ENCODE assay signal across 22 cellular contexts in the genomic region with DNA sequence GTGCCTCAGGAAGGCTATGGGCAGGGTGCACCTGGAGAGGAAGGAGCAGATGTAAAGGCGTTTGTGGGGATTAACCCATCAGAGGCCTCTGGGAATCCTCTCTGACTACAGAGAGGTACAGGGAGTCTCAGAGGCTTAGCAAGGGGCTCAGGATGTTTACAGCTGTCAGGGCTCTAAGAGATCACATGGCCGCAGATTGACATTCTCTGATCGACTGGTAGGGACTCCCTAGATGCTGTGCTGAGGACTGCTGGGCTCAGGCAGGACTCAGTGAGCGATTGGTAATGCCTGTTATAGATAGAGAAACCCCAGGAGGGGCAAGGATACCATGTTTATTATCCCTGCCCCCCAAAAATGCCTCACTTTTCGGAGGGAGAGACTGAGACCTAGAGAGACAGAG.
A peak's percentile ranks its signal among the peaks of the same experiment; 100 is the strongest.
DNase-seq lines count a peak whose midpoint lies in the region; ATAC-seq, FAIRE-seq and TF ChIP-seq lines count a peak whose summit lies in the region.
"Had no signal": no experiment of that assay in that cellular context is flagged by ENCODE, and none has a peak within 500 bp of the region (broad histone marks: within the 10 kb centered on the region; RNA-seq: fewer than 3 reads in every experiment).

No MANE protein-coding gene starts in this region.

- peak; percentile 24 for FAIRE-seq in H1 (lab: Jason Lieb, UNC)
- FAIRE-seq: islet of Langerhans had no signal

- no peaks in the 10 kb centered on the region for H3K36me3 ChIP-seq in H7 (replicated peaks; ENCODE audit: control insufficient read depth, insufficient read depth, low read length)
- H3K36me3 ChIP-seq in H1 (ENCODE audit: control insufficient read depth in 2 of 4, insufficient read depth in 4 of 4, low read length in 3 of 4) = no peaks in the 10 kb centered on the region
- no peaks in the 10 kb centered on the region for H3K36me3 ChIP-seq in HAP-1 (replicated peaks)
- H3K36me3 ChIP-seq: brain microvascular endothelial cell, SJSA1, thoracic aorta had no signal

- no peak overlapping the region for H3K4me2 ChIP-seq in H1 (ENCODE audit: insufficient read depth in 1 of 2, low read depth in 2 of 2, low read length in 2 of 2)

- no peak overlapping the region for H3K9ac ChIP-seq in H1 (replicated peaks in 1 of 4; ENCODE audit: extremely low read depth in 1 of 4, low read depth in 3 of 4, low read length in 3 of 4)

- no peaks in the 10 kb centered on the region for H3K79me2 ChIP-seq in H1 (ENCODE audit: control insufficient read depth in 1 of 2, insufficient read depth in 2 of 2, low read length in 2 of 2)

- no peak overlapping the region for H2AFZ ChIP-seq in H1 (ENCODE audit: low read length)

- no peak for TF ChIP-seq EP300 in H1 (IDR thresholded peaks at IDR 0.05; ENCODE audit: borderline replicate concordance in 1 of 2, low read depth in 2 of 2, low read length in 2 of 2)

- no peaks in the 10 kb centered on the region for H4K20me1 ChIP-seq in H1 (replicated peaks in 1 of 2; ENCODE audit: control insufficient read depth in 1 of 2, insufficient read depth in 2 of 2, low read length in 2 of 2)

- no peaks in the 10 kb centered on the region for H3K9me3 ChIP-seq in H1 (ENCODE audit: insufficient read depth in 2 of 2, low read depth in 1 of 2, low read length in 1 of 2)
- H3K9me3 ChIP-seq in HAP-1 = no peaks in the 10 kb centered on the region
- H3K9me3 ChIP-seq: SJSA1, thoracic aorta had no signal

- no peak overlapping the region for H3K4me3 Mint-ChIP-seq in stimulated activated memory B cell treated with anti-CD40 and anti-IgM and Interleukin-4, amounts not matched to agents 10 μg/mL and 1 μg/mL and 100 μg/mL, for 72 hours
- H3K4me3 Mint-ChIP-seq: CD8-positive, alpha-beta memory T cell; dendritic cell treated with granulocyte-macrophage colony-stimulating factor and Interleukin-4, amounts not matched to agents 40 ng/mL and 50 ng/mL, for 4 days; T-helper 1 cell treated with Interleukin-12 subunit alpha and Interleukin-12 subunit beta and Interleukin-4 antibody, amounts not matched to agents 30 μg/mL and 1 μg/mL, for 36 hours had no signal

- H3K14ac ChIP-seq in H1 (ENCODE audit: insufficient read length) = no peak overlapping the region

- H3K9me3 Mint-ChIP-seq in stimulated activated memory B cell treated with anti-CD40 and anti-IgM and Interleukin-4, amounts not matched to agents 10 μg/mL and 1 μg/mL and 100 μg/mL, for 72 hours = no peaks in the 10 kb centered on the region
- H3K9me3 Mint-ChIP-seq: CD8-positive, alpha-beta memory T cell; dendritic cell treated with granulocyte-macrophage colony-stimulating factor and Interleukin-4, amounts not matched to agents 40 ng/mL and 50 ng/mL, for 4 days; T-helper 1 cell treated with Interleukin-12 subunit alpha and Interleukin-12 subunit beta and Interleukin-4 antibody, amounts not matched to agents 30 μg/mL and 1 μg/mL, for 36 hours had no signal

- CTCF ChIA-PET in H1 (lab: Charles Lee; ENCODE audit: partially characterized antibody) = interaction anchor here (0.8 to 35.0 kb wide), 7 partner anchors 8 to 194 kb away, joined by 3 to 721 read pairs (median 5); no protein-coding TSS in a partner anchor

- no peak for TF ChIP-seq CTCF in H1 (IDR thresholded peaks at IDR 0.05; ENCODE audit: control extremely low read depth in 1 of 3, insufficient read depth in 1 of 3, low read depth in 1 of 3, low read length in 3 of 3)

- no peaks in the 10 kb centered on the region for H3K79me1 ChIP-seq in H1 (ENCODE audit: low read depth, low read length)

- no peak overlapping the region for H2BK20ac ChIP-seq in H1 (ENCODE audit: low read length)

- H3K27me3 ChIP-seq in H7 (ENCODE audit: control insufficient read depth, insufficient read depth, low read length) (no peaks in the 10 kb centered on the region), H1 (replicated peaks in 1 of 4; ENCODE audit: control insufficient read depth in 3 of 4, extremely low read depth in 1 of 4, insufficient read depth in 3 of 4, low read length in 3 of 4) (no peaks in the 10 kb centered on the region; a peak in 1 of 7 replicates), HAP-1 (ENCODE audit: low read depth) (no peaks in the 10 kb centered on the region)
- H3K27me3 ChIP-seq: brain microvascular endothelial cell, SJSA1 had no signal

- H4K91ac ChIP-seq in H1 (replicated peaks; ENCODE audit: insufficient read length, low read length) = no peak overlapping the region

- no peaks in the 10 kb centered on the region for H3K23me2 ChIP-seq in H1 (ENCODE audit: low read depth, low read length)

- WGBS in H1 (ENCODE audit: extremely low coverage in 1 of 2, insufficient coverage in 1 of 2, insufficient read length in 1 of 2, insufficient replicate concordance in 2 of 2, low coverage in 1 of 2, low lambda C conversion rate in 2 of 2, missing lambda C conversion rate in 1 of 2), 2 experiments = 78% methylated on average over 5 of the region's 5 CpGs; no CpG with 5 or more reads in 1 of the 2 experiments

- no peak overlapping the region for H2BK15ac ChIP-seq in H1 (ENCODE audit: low read length)

- H3K56ac ChIP-seq in H1 (replicated peaks; ENCODE audit: insufficient read length, low read depth, low read length) = no peak overlapping the region

- H2AK5ac ChIP-seq in H1 (ENCODE audit: low read depth, low read length) = no peak overlapping the region

- no peak overlapping the region for H2BK120ac ChIP-seq in H1 (replicated peaks; ENCODE audit: low read depth, low read length)

- 0 out of 2 replicates have a peak overlapping the region, but pooled peaks have one; percentile 31 for H4K8ac ChIP-seq in H1 (ENCODE audit: extremely low read depth, insufficient read depth, low read length)

- H2BK12ac ChIP-seq in H1 (ENCODE audit: low read depth, low read length) = no peak overlapping the region

- no peak for ATAC-seq in HG03139 (IDR thresholded peaks at IDR 0.05; ENCODE audit: unreplicated experiment)
- ATAC-seq in stimulated activated memory B cell treated with anti-CD40 and anti-IgM and Interleukin-4, amounts not matched to agents 10 μg/mL and 1 μg/mL and 100 μg/mL, for 72 hours = no peak
- ATAC-seq: Panc1, right cardiac atrium had no signal

- no peak overlapping the region for H3K27ac ChIP-seq in H1 (ENCODE audit: low read depth, low read length)
- H3K27ac ChIP-seq: brain microvascular endothelial cell, SJSA1, thoracic aorta had no signal

- no peak for TF ChIP-seq RAD21 in H1 (IDR thresholded peaks at IDR 0.05 in 1 of 2, conservative IDR thresholded peaks at IDR 0.05 in 1 of 2; ENCODE audit: low read depth in 2 of 2, low read length in 2 of 2)

- in situ Hi-C loops in HAP-1 (cut with MboI; ENCODE audit: low sequenced_read_pairs) = no loop called here

- H3K4me3 ChIP-seq in H7 (ENCODE audit: insufficient read depth, low read depth, low read length) (no peak overlapping the region), H1 (ENCODE audit: extremely low read depth in 1 of 4, insufficient read depth in 2 of 4, low read depth in 3 of 4, low read length in 4 of 4) (no peak overlapping the region), HAP-1 (no peak overlapping the region)
- H3K4me3 ChIP-seq: lung, SJSA1, thoracic aorta had no signal

- POLR2A ChIA-PET in H1 (lab: Charles Lee; ENCODE audit: partially characterized antibody) = no interaction called here

- no peaks in the 10 kb centered on the region for H3K4me1 ChIP-seq in H1 (replicated peaks in 1 of 4; ENCODE audit: control insufficient read depth in 3 of 4, insufficient read depth in 4 of 4, low read length in 3 of 4)
- no peaks in the 10 kb centered on the region for H3K4me1 ChIP-seq in HAP-1
- H3K4me1 ChIP-seq: SJSA1 had no signal

- no peak overlapping the region for H4K5ac ChIP-seq in H1 (ENCODE audit: insufficient read length, low read depth, low read length)

- H3K36me3 Mint-ChIP-seq in stimulated activated memory B cell treated with anti-CD40 and anti-IgM and Interleukin-4, amounts not matched to agents 10 μg/mL and 1 μg/mL and 100 μg/mL, for 72 hours = no peaks in the 10 kb centered on the region
- H3K36me3 Mint-ChIP-seq: CD8-positive, alpha-beta memory T cell had no signal

- H3K4ac ChIP-seq in H1 (replicated peaks; ENCODE audit: insufficient read length, low read depth, low read length) = no peak overlapping the region

- H3K18ac ChIP-seq in H1 (ENCODE audit: extremely low read depth, low read length) = no peak overlapping the region; the same call in 1 of the 2 replicates

- H3K27me3 Mint-ChIP-seq in stimulated activated memory B cell treated with anti-CD40 and anti-IgM and Interleukin-4, amounts not matched to agents 10 μg/mL and 1 μg/mL and 100 μg/mL, for 72 hours = peaks cover 32% of the 10 kb centered on the region
- H3K27me3 Mint-ChIP-seq: dendritic cell treated with granulocyte-macrophage colony-stimulating factor and Interleukin-4, amounts not matched to agents 40 ng/mL and 50 ng/mL, for 4 days had no signal

- no peaks in the 10 kb centered on the region for H3K4me1 Mint-ChIP-seq in stimulated activated memory B cell treated with anti-CD40 and anti-IgM and Interleukin-4, amounts not matched to agents 10 μg/mL and 1 μg/mL and 100 μg/mL, for 72 hours
- H3K4me1 Mint-ChIP-seq: CD8-positive, alpha-beta memory T cell had no signal

- DNase-seq in H7 = peak; percentile 61
- peak; percentile 99 for DNase-seq in NCI-H82 treated with DMSO at 0.1 percent for 48 hours (lab: John Stamatoyannopoulos, UW; ENCODE audit: unreplicated experiment)
- no peak for DNase-seq in H1 (ENCODE audit: low read depth in 1 of 2, low spot score in 2 of 2)
- peak; percentile 61 for DNase-seq in retina
- no peak for DNase-seq in HAP-1 (ENCODE audit: low spot score in 2 of 2)
- DNase-seq: activated CD8-positive, alpha-beta memory T cell treated with anti-CD3 and anti-CD28 coated beads, Interleukin-2, amount 50 U/mL, for 4 hours; brain microvascular endothelial cell; CD8-positive, alpha-beta memory T cell; DMS79 treated with DMSO at 0.1 percent for 48 hours; NCI-H1436 treated with DMSO at 0.1 percent for 48 hours; NCI-H748 treated with DMSO at 0.1 percent for 48 hours; right cardiac atrium; stimulated activated CD4-positive, alpha-beta T cell treated with anti-CD3 and anti-CD28 coated beads, Interleukin-15, amount 100 ng/mL, for 24 hours had no signal

- H2BK5ac ChIP-seq in H1 (ENCODE audit: low read depth, low read length) = no peak overlapping the region

- no peak overlapping the region for H3K23ac ChIP-seq in H1 (ENCODE audit: insufficient read length)

- H3K27ac Mint-ChIP-seq in stimulated activated memory B cell treated with anti-CD40 and anti-IgM and Interleukin-4, amounts not matched to agents 10 μg/mL and 1 μg/mL and 100 μg/mL, for 72 hours = no peak overlapping the region
- H3K27ac Mint-ChIP-seq: CD8-positive, alpha-beta memory T cell; dendritic cell treated with granulocyte-macrophage colony-stimulating factor and Interleukin-4, amounts not matched to agents 40 ng/mL and 50 ng/mL, for 4 days; T-helper 1 cell treated with Interleukin-12 subunit alpha and Interleukin-12 subunit beta and Interleukin-4 antibody, amounts not matched to agents 30 μg/mL and 1 μg/mL, for 36 hours had no signal

- TF ChIP-seq POLR2A in H1 (IDR thresholded peaks at IDR 0.05; ENCODE audit: control extremely low read depth in 1 of 2, low read depth in 2 of 2, low read length in 2 of 2) = no peak

TF ChIP-seq in H1, 55 proteins besides CTCF, POLR2A, EP300 and RAD21 (continues in another document):
- no peak for TF ChIP-seq SP2 (IDR thresholded peaks at IDR 0.05; ENCODE audit: low read length)

Comparison
In these comparisons a context has a peak if more than half of its experiments do, and no peak if none do; other contexts are left out.
1. DNase-seq: peak in H7 (single experiment), NCI-H82 treated with DMSO at 0.1 percent for 48 hours (single experiment) and retina (single experiment); none in H1 (0 of 2) and HAP-1 (0 of 2).